In genomic region chr4:77010841-77011354, GRCh38 we compare ENCODE assay signal across 1 cellular context.
TF ChIP-seq lines count a peak whose summit lies in the region.

No MANE protein-coding gene starts in this region.

TF ChIP-seq in HepG2, 621 proteins besides CTCF, POLR2A, EP300 and RAD21 (continued from another document):
- no peak for TF ChIP-seq DMTF1 (CRISPR knock-in tag; IDR thresholded peaks at IDR 0.05)
- TF ChIP-seq ZNF530 (CRISPR knock-in tag; IDR thresholded peaks at IDR 0.05; ENCODE audit: low read depth), result no peak
- no peak for TF ChIP-seq ZNF484 (CRISPR knock-in tag; IDR thresholded peaks at IDR 0.05; ENCODE audit: borderline replicate concordance, low read depth)
- no peak for TF ChIP-seq AHR (CRISPR knock-in tag; IDR thresholded peaks at IDR 0.05)
- no peak for TF ChIP-seq ZBTB25 (CRISPR knock-in tag; IDR thresholded peaks at IDR 0.05)
